Comparison of ENCODE assay signal across 1 cellular context in genomic region chr14:94543450-94544123, GRCh38.
TF ChIP-seq lines count a peak whose summit lies in the region.

No MANE protein-coding gene starts in this region.

TF ChIP-seq in HepG2, 621 proteins besides CTCF, POLR2A, EP300 and RAD21 (continued from another document and continues in another):
- TF ChIP-seq ZNF652 (CRISPR knock-in tag; IDR thresholded peaks at IDR 0.05; ENCODE audit: borderline replicate concordance, low read depth) (no peak), ZNF691 (CRISPR knock-in tag; IDR thresholded peaks at IDR 0.05; ENCODE audit: borderline replicate concordance, low read depth) (no peak), THAP8 (CRISPR knock-in tag; IDR thresholded peaks at IDR 0.05; ENCODE audit: borderline replicate concordance) (no peak), ZEB1 (IDR thresholded peaks at IDR 0.05; ENCODE audit: insufficient replicate concordance, low read depth) (no peak), TGIF2 (CRISPR knock-in tag; IDR thresholded peaks at IDR 0.05) (no peak), THYN1 (CRISPR knock-in tag; IDR thresholded peaks at IDR 0.05; ENCODE audit: borderline replicate concordance, low read depth) (no peak), PPARG (CRISPR knock-in tag; conservative IDR thresholded peaks at IDR 0.05) (no peak), ETV5 (CRISPR knock-in tag; IDR thresholded peaks at IDR 0.05; ENCODE audit: borderline replicate concordance) (peak; percentile 8; the same call in 1 of the 2 replicates), CENPT (CRISPR knock-in tag; IDR thresholded peaks at IDR 0.05; ENCODE audit: low read depth) (no peak), JUN (CRISPR knock-in tag; IDR thresholded peaks at IDR 0.05) (no peak), RBM22 (optimal IDR thresholded peaks at IDR 0.05; ENCODE audit: low read length) (no peak), CEBPG (CRISPR knock-in tag; IDR thresholded peaks at IDR 0.05) (no peak), NRL (CRISPR knock-in tag; IDR thresholded peaks at IDR 0.05; ENCODE audit: borderline replicate concordance) (no peak), ZNF790 (CRISPR knock-in tag; IDR thresholded peaks at IDR 0.05; ENCODE audit: borderline replicate concordance) (no peak), TOE1 (CRISPR knock-in tag; IDR thresholded peaks at IDR 0.05) (no peak), FOXP4 (CRISPR knock-in tag; IDR thresholded peaks at IDR 0.05) (0 out of 2 replicates have a peak, but pooled peaks have one; percentile 24), ZNF224 (CRISPR knock-in tag; IDR thresholded peaks at IDR 0.05) (no peak), PREB (CRISPR knock-in tag; IDR thresholded peaks at IDR 0.05) (no peak), CBX5 (CRISPR knock-in tag; IDR thresholded peaks at IDR 0.05; ENCODE audit: borderline replicate concordance) (no peak), MAFF (IDR thresholded peaks at IDR 0.05; ENCODE audit: low read depth, low read length) (no peak), HNF4G (IDR thresholded peaks at IDR 0.05; ENCODE audit: borderline replicate concordance, low read depth, low read length) (no peak), HNF4G (CRISPR knock-in tag; IDR thresholded peaks at IDR 0.05; ENCODE audit: borderline replicate concordance, low read depth) (no peak), MAZ (IDR thresholded peaks at IDR 0.05; ENCODE audit: borderline replicate concordance, low read depth, low read length) (no peak), MAZ (CRISPR knock-in tag; IDR thresholded peaks at IDR 0.05; ENCODE audit: low read depth) (no peak), HMGA1 (CRISPR knock-in tag; conservative IDR thresholded peaks at IDR 0.05) (no peak), ZNF33B (CRISPR knock-in tag; IDR thresholded peaks at IDR 0.05) (no peak), PHF21A (CRISPR knock-in tag; IDR thresholded peaks at IDR 0.05) (no peak), ZNF296 (CRISPR knock-in tag; conservative IDR thresholded peaks at IDR 0.05) (no peak), SYNCRIP (IDR thresholded peaks at IDR 0.05; ENCODE audit: insufficient read depth, low read depth, low read length) (no peak), POLR2AphosphoS2 (IDR thresholded peaks at IDR 0.05; ENCODE audit: low read depth, low read length) (no peak), SMARCE1 (IDR thresholded peaks at IDR 0.05; ENCODE audit: borderline replicate concordance) (no peak), FOXK2 (IDR thresholded peaks at IDR 0.05) (peak; percentile 25; the same call in 1 of the 2 replicates), ZBTB37 (CRISPR knock-in tag; IDR thresholded peaks at IDR 0.05) (no peak), ZMAT5 (CRISPR knock-in tag; IDR thresholded peaks at IDR 0.05; ENCODE audit: borderline replicate concordance, low read depth) (no peak), PRDM4 (CRISPR knock-in tag; IDR thresholded peaks at IDR 0.05; ENCODE audit: borderline replicate concordance) (no peak), ZFP41 (CRISPR knock-in tag; IDR thresholded peaks at IDR 0.05; ENCODE audit: borderline replicate concordance) (no peak), MYNN (CRISPR knock-in tag; IDR thresholded peaks at IDR 0.05; ENCODE audit: low read depth) (no peak), ELF3 (CRISPR knock-in tag; IDR thresholded peaks at IDR 0.05) (0 out of 2 replicates have a peak, but pooled peaks have one; percentile 25), SAP130 (CRISPR knock-in tag; IDR thresholded peaks at IDR 0.05; ENCODE audit: low read depth) (peak; percentile 45; the same call in 1 of the 2 replicates), HNRNPL (IDR thresholded peaks at IDR 0.05; ENCODE audit: low read depth, low read length) (no peak), HNRNPUL1 (IDR thresholded peaks at IDR 0.05; ENCODE audit: low read depth, low read length) (no peak), DR1 (CRISPR knock-in tag; IDR thresholded peaks at IDR 0.05) (no peak), ZNF503 (CRISPR knock-in tag; IDR thresholded peaks at IDR 0.05) (no peak), PCBP2 (optimal IDR thresholded peaks at IDR 0.05; ENCODE audit: low read depth, low read length, poor library complexity, severe bottlenecking) (no peak), CEBPZ (IDR thresholded peaks at IDR 0.05; ENCODE audit: low read length) (no peak), ZNF274 (CRISPR knock-in tag; IDR thresholded peaks at IDR 0.05) (no peak), ZNF556 (CRISPR knock-in tag; IDR thresholded peaks at IDR 0.05; ENCODE audit: borderline replicate concordance) (no peak), ZNF605 (CRISPR knock-in tag; IDR thresholded peaks at IDR 0.05) (no peak), CBX2 (IDR thresholded peaks at IDR 0.05; ENCODE audit: low read depth, low read length) (no peak), CBX2 (CRISPR knock-in tag; IDR thresholded peaks at IDR 0.05; ENCODE audit: low read depth) (no peak), ZNF674 (CRISPR knock-in tag; IDR thresholded peaks at IDR 0.05; ENCODE audit: low read depth) (no peak), NFIB (CRISPR knock-in tag; IDR thresholded peaks at IDR 0.05; ENCODE audit: borderline replicate concordance) (no peak), NFKB2 (CRISPR knock-in tag; IDR thresholded peaks at IDR 0.05; ENCODE audit: borderline replicate concordance) (no peak), TP53 (CRISPR knock-in tag; conservative IDR thresholded peaks at IDR 0.05) (no peak), ZNF234 (CRISPR knock-in tag; conservative IDR thresholded peaks at IDR 0.05) (no peak), KDM4B (CRISPR knock-in tag; IDR thresholded peaks at IDR 0.05) (no peak), FOXK1 (CRISPR knock-in tag; IDR thresholded peaks at IDR 0.05; ENCODE audit: borderline replicate concordance, low read depth) (peak; percentile 69; the same call in 1 of the 2 replicates), ZFP90 (CRISPR knock-in tag; IDR thresholded peaks at IDR 0.05; ENCODE audit: borderline replicate concordance) (no peak), ZNF33A (CRISPR knock-in tag; IDR thresholded peaks at IDR 0.05; ENCODE audit: borderline replicate concordance) (no peak), ZNF367 (CRISPR knock-in tag; IDR thresholded peaks at IDR 0.05; ENCODE audit: borderline replicate concordance) (no peak), NFYC (CRISPR knock-in tag; IDR thresholded peaks at IDR 0.05) (no peak), FOXO1 (CRISPR knock-in tag; IDR thresholded peaks at IDR 0.05) (peak; percentile 27; the same call in 1 of the 2 replicates), POGZ (CRISPR knock-in tag; IDR thresholded peaks at IDR 0.05) (no peak), ZNF569 (CRISPR knock-in tag; IDR thresholded peaks at IDR 0.05; ENCODE audit: borderline replicate concordance) (no peak), ZNF766 (CRISPR knock-in tag; IDR thresholded peaks at IDR 0.05; ENCODE audit: borderline replicate concordance) (no peak), ZNF737 (CRISPR knock-in tag; IDR thresholded peaks at IDR 0.05; ENCODE audit: borderline replicate concordance) (no peak), MEF2D (CRISPR knock-in tag; IDR thresholded peaks at IDR 0.05) (peak; percentile 27; the same call in 1 of the 2 replicates)
